In genomic region chr17:58120195-58120822, GRCh38 we compare ENCODE assay signal across 9 cellular contexts. TPM values are rescaled to one million over a fixed set of nuclear protein-coding genes. Genes with fewer than 3 reads are reported as not detected.
DNase-seq lines count a peak whose midpoint lies in the region; ATAC-seq and TF ChIP-seq lines count a peak whose summit lies in the region.
"Had no signal": no experiment of that assay in that cellular context is flagged by ENCODE, and none has a peak within 500 bp of the region (broad histone marks: within the 10 kb centered on the region; RNA-seq: fewer than 3 reads in every experiment).

No MANE protein-coding gene starts in this region.

- no peaks in the 10 kb centered on the region for H3K4me1 Mint-ChIP-seq in activated CD4-positive, alpha-beta T cell treated with anti-CD3 and anti-CD28 coated beads, Interleukin-2, amount 10 ng/mL, durations not matched to agents 24 days and 14 days

- H3K4me3 Mint-ChIP-seq in activated CD4-positive, alpha-beta T cell treated with anti-CD3 and anti-CD28 coated beads, Interleukin-2, amount 10 ng/mL, durations not matched to agents 24 days and 14 days: no peak overlapping the region
- H3K4me3 Mint-ChIP-seq: central memory CD8-positive, alpha-beta T cell had no signal

- H3K27me3 Mint-ChIP-seq in activated CD4-positive, alpha-beta T cell treated with anti-CD3 and anti-CD28 coated beads, Interleukin-2, amount 10 ng/mL, durations not matched to agents 24 days and 14 days: peaks cover 12% of the 10 kb centered on the region

- H3K9me3 Mint-ChIP-seq in activated CD4-positive, alpha-beta T cell treated with anti-CD3 and anti-CD28 coated beads, Interleukin-2, amount 10 ng/mL, durations not matched to agents 24 days and 14 days: no peaks in the 10 kb centered on the region
- H3K9me3 Mint-ChIP-seq: central memory CD8-positive, alpha-beta T cell had no signal

- H3K27ac Mint-ChIP-seq in activated CD4-positive, alpha-beta T cell treated with anti-CD3 and anti-CD28 coated beads, Interleukin-2, amount 10 ng/mL, durations not matched to agents 24 days and 14 days: no peak overlapping the region

- H3K4me3 ChIP-seq in fibroblast of villous mesenchyme (ENCODE audit: low read depth, low read length): no peak overlapping the region

- no peaks in the 10 kb centered on the region for H3K36me3 Mint-ChIP-seq in activated CD4-positive, alpha-beta T cell treated with anti-CD3 and anti-CD28 coated beads, Interleukin-2, amount 10 ng/mL, durations not matched to agents 24 days and 14 days (ENCODE audit: low read depth)

- DNase-seq in AML-193 (lab: John Stamatoyannopoulos, UW) (peak; percentile 56 to 69), HT-29 (ENCODE audit: low spot score) (peak; percentile 73), fibroblast of villous mesenchyme (ENCODE audit: low read depth) (peak; percentile 72), DMS79 (lab: John Stamatoyannopoulos, UW) (no peak), NCI-H2081 treated with DMSO at 0.1 percent for 48 hours (lab: John Stamatoyannopoulos, UW) (no peak)
- DNase-seq in activated CD4-positive, alpha-beta T cell treated with anti-CD3 and anti-CD28 coated beads, Interleukin-2, amount 10 ng/mL, durations not matched to agents 24 days and 14 days: peak; percentile 87
- peak; percentile 58 for DNase-seq in stimulated activated CD4-positive, alpha-beta T cell treated with anti-CD3 and anti-CD28 coated beads, Interleukin-4, amount 100 ng/mL, for 24 hours

- intact Hi-C loops in activated CD4-positive, alpha-beta T cell treated with anti-CD3 and anti-CD28 coated beads, Interleukin-2, amount 10 ng/mL, durations not matched to agents 24 days and 14 days (cut with micrococcal nuclease): loop anchor here (1.0 kb wide), 1 partner anchor 52 kb away; no protein-coding TSS in a partner anchor

- ATAC-seq in HG02798 (IDR thresholded peaks at IDR 0.05; ENCODE audit: poor library complexity, unreplicated experiment): no peak

- TF ChIP-seq CTCF in fibroblast of villous mesenchyme (IDR thresholded peaks at IDR 0.05; ENCODE audit: insufficient read depth, low read depth, low read length): no peak

RNA-seq across cellular contexts. Expression of gene OR4D1, which starts 27.9 kb away (rescaled TPM):
- not detected in 2 replicates for total RNA-seq in HT-29 (2014; rRNA removed; shearing (Covaris generic))
- total RNA-seq in activated CD4-positive, alpha-beta T cell treated with anti-CD3 and anti-CD28 coated beads, Interleukin-2, amount 10 ng/mL, durations not matched to agents 24 days and 14 days: 0.07 and 0.14 TPM in 2 replicates
- total RNA-seq in fibroblast of villous mesenchyme: under 0.01 TPM in 1 of 2 replicates, not detected in the other

RNA-seq across cellular contexts. Expression of gene DYNLL2, which starts 37.1 kb away (rescaled TPM):
- 18.6 and 20.5 TPM in 2 replicates for total RNA-seq in HT-29 (2014; rRNA removed; shearing (Covaris generic))
- total RNA-seq in activated CD4-positive, alpha-beta T cell treated with anti-CD3 and anti-CD28 coated beads, Interleukin-2, amount 10 ng/mL, durations not matched to agents 24 days and 14 days: 36.6 and 37.2 TPM in 2 replicates
- 11.6 and 12.5 TPM in 2 replicates for total RNA-seq in fibroblast of villous mesenchyme

RNA-seq across cellular contexts. Expression of gene OR4D2, which starts 46.5 kb away (rescaled TPM):
- total RNA-seq in HT-29 (2014; rRNA removed; shearing (Covaris generic)): not detected in 2 replicates
- not detected in 2 replicates for total RNA-seq in activated CD4-positive, alpha-beta T cell treated with anti-CD3 and anti-CD28 coated beads, Interleukin-2, amount 10 ng/mL, durations not matched to agents 24 days and 14 days
- total RNA-seq in fibroblast of villous mesenchyme: not detected in 2 replicates

Comparison
In these comparisons a context has a peak if more than half of its experiments do, and no peak if none do; other contexts are left out.
1. DNase-seq: peak in AML-193 (2 of 2), HT-29 (single experiment), activated CD4-positive, alpha-beta T cell treated with anti-CD3 and anti-CD28 coated beads, Interleukin-2, amount 10 ng/mL, durations not matched to agents 24 days and 14 days (single experiment), fibroblast of villous mesenchyme (single experiment) and stimulated activated CD4-positive, alpha-beta T cell treated with anti-CD3 and anti-CD28 coated beads, Interleukin-4, amount 100 ng/mL, for 24 hours (single experiment); none in DMS79 (single experiment) and NCI-H2081 treated with DMSO at 0.1 percent for 48 hours (single experiment).